8 cellular contexts compared by ENCODE assay signal in genomic region chr3:9715764-9716437, GRCh38.
DNase-seq lines count a peak whose midpoint lies in the region; ATAC-seq and TF ChIP-seq lines count a peak whose summit lies in the region.

No MANE protein-coding gene starts in this region.

- H3K4me3 ChIP-seq in WI38 (ENCODE audit: low read depth, low read length) (no peak overlapping the region), fibroblast of pulmonary artery (replicated peaks; ENCODE audit: low read depth, low read length) (no peak overlapping the region)

- ATAC-seq in HG03159 (IDR thresholded peaks at IDR 0.05; ENCODE audit: unreplicated experiment) (no peak), HG02981 (IDR thresholded peaks at IDR 0.05; ENCODE audit: unreplicated experiment) (no peak), HG02759 (IDR thresholded peaks at IDR 0.05; ENCODE audit: unreplicated experiment) (no peak)

- TF ChIP-seq CTCF in WI38 (IDR thresholded peaks at IDR 0.05; ENCODE audit: low read depth, low read length) = peak; percentile 96
- peak; percentile 99 for TF ChIP-seq CTCF in fibroblast of pulmonary artery (IDR thresholded peaks at IDR 0.05; ENCODE audit: low read length, missing control alignments)

- DNase-seq in COLO829 (ENCODE audit: low spot score) = peak; percentile 73
- DNase-seq in HuH-7.5 (ENCODE audit: low spot score) = peak; percentile 64
- peak; percentile 93 for DNase-seq in fibroblast of pulmonary artery (ENCODE audit: low read depth)
- DNase-seq in nucleus accumbens (lab: John Stamatoyannopoulos, UW) = peak in 35 of 56 donors; percentile 5 to 72 (median 32)

Comparison
In these comparisons a context has a peak if more than half of its experiments do, and no peak if none do; other contexts are left out.
1. DNase-seq: peak in every context shown above with its lines; median percentile 93 in fibroblast of pulmonary artery; 73 in COLO829; 64 in HuH-7.5; 32 in nucleus accumbens.